Comparison of ENCODE assay signal across 1 cellular context in genomic region chr1:182143825-182144661, GRCh38.
TF ChIP-seq lines count a peak whose summit lies in the region.

No MANE protein-coding gene starts in this region.

TF ChIP-seq in K562, 482 proteins besides CTCF, POLR2A, EP300 and RAD21 (continued from another document):
- TF ChIP-seq RREB1 (CRISPR knock-in tag; IDR thresholded peaks at IDR 0.05) (no peak), HDGF (IDR thresholded peaks at IDR 0.05) (no peak), ZNF316 (IDR thresholded peaks at IDR 0.05) (peak; percentile 11; the same call in 1 of the 2 replicates), HDAC1 (IDR thresholded peaks at IDR 0.05) (peak in 1 of 2 experiments; percentile 43; a peak in 1 of 4 replicates), SMAD4 (CRISPR knock-in tag; conservative IDR thresholded peaks at IDR 0.05) (no peak), ZNF282 (CRISPR knock-in tag; IDR thresholded peaks at IDR 0.05) (no peak), RFX5 (IDR thresholded peaks at IDR 0.05; ENCODE audit: low read depth, low read length) (no peak), CBX1 (IDR thresholded peaks at IDR 0.05; ENCODE audit: low read depth) (no peak), CEBPG (CRISPR knock-in tag; IDR thresholded peaks at IDR 0.05) (no peak), CEBPG (tag; conservative IDR thresholded peaks at IDR 0.05 in 1 of 2, IDR thresholded peaks at IDR 0.05 in 1 of 2) (no peak), L3MBTL2 (IDR thresholded peaks at IDR 0.05) (peak; percentile 49; the same call in 1 of the 2 replicates), ZNF239 (CRISPR knock-in tag; IDR thresholded peaks at IDR 0.05) (no peak), ZNF217 (CRISPR knock-in tag; IDR thresholded peaks at IDR 0.05) (no peak), MEIS2 (IDR thresholded peaks at IDR 0.05; ENCODE audit: partially characterized antibody) (no peak), ZFX (CRISPR knock-in tag; IDR thresholded peaks at IDR 0.05) (peak; percentile 32; the same call in 1 of the 2 replicates), MTF1 (CRISPR knock-in tag; IDR thresholded peaks at IDR 0.05; ENCODE audit: borderline replicate concordance) (no peak), STAG1 (CRISPR knock-in tag; IDR thresholded peaks at IDR 0.05; ENCODE audit: borderline replicate concordance) (no peak)
TF ChIP-seq in K562: peak in this region for 17.
